7 cellular contexts compared by ENCODE assay signal in the genomic region with DNA sequence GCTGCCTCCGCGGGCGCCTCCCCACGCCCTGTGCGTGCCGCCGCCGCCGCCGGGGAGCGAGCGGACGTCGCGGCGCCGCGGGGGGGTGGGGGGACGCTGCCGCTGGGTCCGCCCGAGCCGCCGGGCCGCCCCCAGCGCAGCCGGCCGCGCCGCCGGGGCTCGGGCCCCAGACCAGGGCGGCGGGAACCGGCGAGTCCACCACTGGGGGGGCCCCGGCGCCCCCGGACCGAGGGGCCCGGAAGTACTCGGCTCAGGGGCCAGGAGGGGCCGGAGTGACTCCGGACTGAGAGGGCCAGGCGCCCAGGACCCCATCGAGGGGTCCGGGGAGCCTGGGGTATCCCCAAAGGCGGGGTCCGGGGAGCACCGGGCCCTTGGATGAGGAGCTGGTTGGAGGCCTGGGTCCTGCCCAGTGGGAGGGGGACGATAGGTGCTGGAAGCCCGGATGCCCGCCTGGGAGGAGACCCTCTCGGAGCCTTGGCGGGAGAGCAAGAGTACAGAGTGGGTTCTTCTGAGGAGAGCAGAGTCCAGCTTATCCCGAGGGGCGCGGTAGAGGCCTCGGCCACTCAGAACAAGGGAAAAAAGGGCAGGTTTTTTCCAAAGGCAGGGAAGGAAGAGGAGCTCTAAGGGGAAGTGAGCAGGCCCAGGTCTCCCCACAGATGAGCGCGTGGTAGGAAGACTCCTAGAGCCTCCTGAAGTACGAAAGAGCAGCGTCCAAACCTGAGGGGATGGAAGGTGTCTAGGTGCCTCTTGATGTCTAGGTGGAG. TPM values are rescaled to one million over a fixed set of nuclear protein-coding genes. Genes with fewer than 3 reads are reported as not detected.
A peak's percentile ranks its signal among the peaks of the same experiment; 100 is the strongest.
DNase-seq lines count a peak whose midpoint lies in the region; ATAC-seq and TF ChIP-seq lines count a peak whose summit lies in the region.

No MANE protein-coding gene starts in this region.

- CTCF ChIA-PET in HEK293T (lab: Yijun Ruan, JAX) (interaction anchor here (1.9 kb wide), 1 partner anchor 67 kb away, joined by 10 read pairs; a partner anchor contains a TSS), WTC11 (lab: Charles Lee) (interaction anchor here (1.3 to 1.9 kb wide), 3 partner anchors 66 to 208 kb away, joined by 4 to 6 read pairs (median 4); a partner anchor contains a TSS)

- peak overlapping the region; percentile 80 for H3K4me3 ChIP-seq in cardiac fibroblast (replicated peaks in 1 of 2; ENCODE audit: low read depth in 2 of 2, low read length in 2 of 2)

- in situ Hi-C loops in GM13977 (cut with MboI; ENCODE audit: low pct_unique_long_range_greater_than_20kb, low sequenced_read_pairs, unreplicated experiment), result no loop called here

- POLR2A ChIA-PET in HEK293T (lab: Yijun Ruan, JAX), result interaction anchor here (0.6 to 3.5 kb wide), 21 partner anchors 8 to 513 kb away, joined by 3 to 44 read pairs (median 5); a partner anchor contains a TSS
- POLR2A ChIA-PET in WTC11 (lab: Charles Lee), result interaction anchor here (0.6 to 2.6 kb wide), 4 partner anchors 21 to 1362 kb away, joined by 5 to 19 read pairs (median 11); a partner anchor contains a TSS

- peaks cover 18% of the 10 kb centered on the region for H3K4me1 Mint-ChIP-seq in WTC11

- H3K27ac Mint-ChIP-seq in WTC11, result peak overlapping the region; percentile 76

- DNase-seq in GM13977 (ENCODE audit: low spot score), result peak; percentile 96
- DNase-seq in HEK293T (ENCODE audit: extremely low spot score), result peak; percentile 58
- DNase-seq in NAMALWA (ENCODE audit: low spot score), result peak; percentile 63
- peak; percentile 49 for DNase-seq in WTC11 (ENCODE audit: low spot score)
- peak; percentile 48 to 79 for DNase-seq in cardiac fibroblast (ENCODE audit: low read depth in 2 of 2)
- peak; percentile 35 for DNase-seq in stimulated activated CD4-positive, alpha-beta T cell treated with anti-CD3 and anti-CD28 coated beads, Interleukin-1b, Interleukin-23, amount 100 ng/mL, for 48 hours

- TF ChIP-seq CTCF in GM13977 (IDR thresholded peaks at IDR 0.05; ENCODE audit: extremely low read depth, insufficient read depth, missing control alignments) (no peak), WTC11 (IDR thresholded peaks at IDR 0.05) (no peak), cardiac fibroblast (IDR thresholded peaks at IDR 0.05; ENCODE audit: low read depth, low read length) (no peak)

- peak overlapping the region; percentile 96 for H3K27ac ChIP-seq in layer of hippocampus (ENCODE audit: low read depth, low read length)

- peak; percentile 42 for ATAC-seq in WTC11

- peak overlapping the region; percentile 87 for H3K4me3 Mint-ChIP-seq in WTC11

- no peaks in the 10 kb centered on the region; the same call in 1 of the 2 replicates for H3K27me3 Mint-ChIP-seq in WTC11 (ENCODE audit: low read depth)

- H3K27me3 ChIP-seq in layer of hippocampus (ENCODE audit: control insufficient read depth, insufficient read depth, low read length), result no peaks in the 10 kb centered on the region

- H3K9me3 Mint-ChIP-seq in WTC11, result no peaks in the 10 kb centered on the region

- peaks cover 2% of the 10 kb centered on the region; the same call in 1 of the 2 replicates for H3K36me3 Mint-ChIP-seq in WTC11

TF ChIP-seq in HEK293T, 16 proteins besides CTCF, POLR2A, EP300 and RAD21:
- TF ChIP-seq FOXM1 (IDR thresholded peaks at IDR 0.05; ENCODE audit: borderline replicate concordance) (peak; percentile 93), ARNT (IDR thresholded peaks at IDR 0.05) (peak; percentile 86), L3MBTL2 (conservative IDR thresholded peaks at IDR 0.05) (no peak; the same call in 1 of the 2 replicates)

TF ChIP-seq in WTC11, 78 proteins besides CTCF, POLR2A, EP300 and RAD21:
- no peak for TF ChIP-seq ESRRA (CRISPR knock-in tag; IDR thresholded peaks at IDR 0.05; ENCODE audit: borderline replicate concordance)
- TF ChIP-seq, protein P1, sequence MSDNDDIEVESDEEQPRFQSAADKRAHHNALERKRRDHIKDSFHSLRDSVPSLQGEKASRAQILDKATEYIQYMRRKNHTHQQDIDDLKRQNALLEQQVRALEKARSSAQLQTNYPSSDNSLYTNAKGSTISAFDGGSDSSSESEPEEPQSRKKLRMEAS (CRISPR knock-in tag; IDR thresholded peaks at IDR 0.05), result 0 out of 2 replicates have a peak, but pooled peaks have one; percentile 25

RNA-seq across cellular contexts. Expression of a gene that starts 0.6 kb away (rescaled TPM):
- total RNA-seq in WTC11 (2021), result 25.4 to 29.4 TPM (median 26.4 TPM) in 3 replicates

RNA-seq across cellular contexts. Expression of a gene that starts 20.7 kb away (rescaled TPM):
- total RNA-seq in WTC11 (2021), result not detected in 3 replicates

RNA-seq across cellular contexts. Expression of a gene that starts 26.3 kb away (rescaled TPM):
- total RNA-seq in WTC11 (2021), result 18.6 to 23.3 TPM (median 22.1 TPM) in 3 replicates

Comparison
In these comparisons a context has a peak if more than half of its experiments do, and no peak if none do; other contexts are left out.
1. Peak in every context shown above with its lines: DNase-seq, ATAC-seq, H3K4me3 ChIP-seq and H3K27ac ChIP-seq.
2. DNase-seq: peak in every context shown above with its lines; median percentile 96 in GM13977; 64 in cardiac fibroblast; 63 in NAMALWA; 58 in HEK293T; 49 in WTC11; 35 in stimulated activated CD4-positive, alpha-beta T cell treated with anti-CD3 and anti-CD28 coated beads, Interleukin-1b, Interleukin-23, amount 100 ng/mL, for 48 hours.